Comparison of ENCODE assay signal across 14 cellular contexts in genomic region chr6:152091851-152092341, GRCh38.
A peak's percentile ranks its signal among the peaks of the same experiment; 100 is the strongest.
DNase-seq lines count a peak whose midpoint lies in the region; ATAC-seq and TF ChIP-seq lines count a peak whose summit lies in the region.
"Had no signal": no experiment of that assay in that cellular context is flagged by ENCODE, and none has a peak within 500 bp of the region (broad histone marks: within the 10 kb centered on the region; RNA-seq: fewer than 3 reads in every experiment).

No MANE protein-coding gene starts in this region.

- no peak for TF ChIP-seq POLR2A in esophagus muscularis mucosa (IDR thresholded peaks at IDR 0.05; ENCODE audit: low read depth)

- ATAC-seq in HG03442 (IDR thresholded peaks at IDR 0.05; ENCODE audit: unreplicated experiment) = no peak
- no peak for ATAC-seq in HG03025 (IDR thresholded peaks at IDR 0.05; ENCODE audit: low FRiP score, unreplicated experiment)
- ATAC-seq: stimulated activated naive CD8-positive, alpha-beta T cell treated with anti-CD3 and anti-CD28 coated beads, Interleukin-15, amount 100 ng/mL, for 72 hours had no signal

- H3K36me3 ChIP-seq in PC-9 (ENCODE audit: low read depth) = no peaks in the 10 kb centered on the region
- no peaks in the 10 kb centered on the region for H3K36me3 ChIP-seq in esophagus muscularis mucosa

- H3K4me1 ChIP-seq in PC-9 (replicated peaks; ENCODE audit: insufficient read depth) (peaks cover 55% of the 10 kb centered on the region), esophagus muscularis mucosa (peaks cover 0 to 16% (median 9%) of the 10 kb centered on the region in 4 donors)

- no peaks in the 10 kb centered on the region for H3K9me2 ChIP-seq in PC-9 (ENCODE audit: insufficient read depth)

- 87% methylated on average over 4 of the region's 4 CpGs for WGBS in esophagus muscularis mucosa

- H3K9me3 ChIP-seq in PC-9 (ENCODE audit: insufficient read depth, low read depth) = peaks cover 8% of the 10 kb centered on the region
- no peaks in the 10 kb centered on the region for H3K9me3 ChIP-seq in esophagus muscularis mucosa

- 0 out of 2 replicates have a peak overlapping the region, but pooled peaks have one; percentile 31 for H3K27ac ChIP-seq in PC-9
- no peak overlapping the region for H3K27ac ChIP-seq in esophagus muscularis mucosa (replicated peaks in 1 of 4)

- TF ChIP-seq CTCF in PC-9 (conservative IDR thresholded peaks at IDR 0.05) (no peak), choroid plexus epithelial cell (conservative IDR thresholded peaks at IDR 0.05; ENCODE audit: low read depth, low read length) (no peak), esophagus muscularis mucosa (IDR thresholded peaks at IDR 0.05) (no peak)

- DNase-seq in AG20443 (ENCODE audit: low spot score) = peak; percentile 67
- DNase-seq in PC-9 = peak in 1 of 2 experiments; percentile 67
- DNase-seq in choroid plexus epithelial cell (ENCODE audit: low read depth) = peak; percentile 46
- DNase-seq in kidney glomerular epithelial cell (lab: John Stamatoyannopoulos, UW) = peak; percentile 2
- no peak for DNase-seq in esophagus muscularis mucosa (ENCODE audit: extremely low spot score)
- no peak for DNase-seq in stimulated activated naive CD4-positive, alpha-beta T cell treated with Interleukin-2 at 50 U/mL for 16 hours (lab: John Stamatoyannopoulos, UW)
- DNase-seq: DMS 273 treated with DMSO at 0.1 percent for 48 hours; NCI-H82; SHP77 treated with DMSO at 0.1 percent for 48 hours; small intestine; stimulated activated naive CD8-positive, alpha-beta T cell treated with anti-CD3 and anti-CD28 coated beads, Interleukin-15, amount 100 ng/mL, for 72 hours; T-helper 2 cell had no signal

- intact Hi-C loops in PC-9 (cut with micrococcal nuclease; ENCODE audit: unreplicated experiment) = no loop called here
- intact Hi-C loops in esophagus muscularis mucosa (cut with DNase I) = no loop called here

- BruUV-seq in PC-9 (replicated peaks; lab: Mats Ljungman, UMichigan) = no TSS peak

- CTCF ChIA-PET in PC-9 (lab: Charles Lee) = no interaction called here

- H2AFZ ChIP-seq in PC-9 = no peak overlapping the region

- no peak overlapping the region for H3K4me3 ChIP-seq in PC-9
- no peak overlapping the region for H3K4me3 ChIP-seq in choroid plexus epithelial cell (ENCODE audit: low read depth, low read length)
- no peak overlapping the region for H3K4me3 ChIP-seq in esophagus muscularis mucosa

- no peaks in the 10 kb centered on the region for H3K79me2 ChIP-seq in PC-9 (ENCODE audit: low read depth)

- H3K27me3 ChIP-seq in PC-9 (ENCODE audit: insufficient read depth, low read depth) = no peaks in the 10 kb centered on the region
- H3K27me3 ChIP-seq in esophagus muscularis mucosa = no peaks in the 10 kb centered on the region

- peak overlapping the region; percentile 21; the same call in 1 of the 2 replicates for H3K4me2 ChIP-seq in PC-9

- H4K20me1 ChIP-seq in PC-9 (ENCODE audit: insufficient read depth) = no peaks in the 10 kb centered on the region

- no peak for TF ChIP-seq EP300 in esophagus muscularis mucosa (IDR thresholded peaks at IDR 0.05)

- POLR2A ChIA-PET in PC-9 (lab: Charles Lee; ENCODE audit: unreplicated experiment) = no interaction called here

- H3F3A ChIP-seq in PC-9 (ENCODE audit: insufficient read depth, low read depth) = peaks cover 26% of the 10 kb centered on the region; the same call in 1 of the 2 replicates

Comparison
In these comparisons a context has a peak if more than half of its experiments do, and no peak if none do; other contexts are left out.
1. DNase-seq: peak in AG20443 (single experiment), choroid plexus epithelial cell (single experiment) and kidney glomerular epithelial cell (single experiment); none in esophagus muscularis mucosa (single experiment) and stimulated activated naive CD4-positive, alpha-beta T cell treated with Interleukin-2 at 50 U/mL for 16 hours (single experiment).